ENCODE assay signal across 22 cellular contexts in the genomic region with DNA sequence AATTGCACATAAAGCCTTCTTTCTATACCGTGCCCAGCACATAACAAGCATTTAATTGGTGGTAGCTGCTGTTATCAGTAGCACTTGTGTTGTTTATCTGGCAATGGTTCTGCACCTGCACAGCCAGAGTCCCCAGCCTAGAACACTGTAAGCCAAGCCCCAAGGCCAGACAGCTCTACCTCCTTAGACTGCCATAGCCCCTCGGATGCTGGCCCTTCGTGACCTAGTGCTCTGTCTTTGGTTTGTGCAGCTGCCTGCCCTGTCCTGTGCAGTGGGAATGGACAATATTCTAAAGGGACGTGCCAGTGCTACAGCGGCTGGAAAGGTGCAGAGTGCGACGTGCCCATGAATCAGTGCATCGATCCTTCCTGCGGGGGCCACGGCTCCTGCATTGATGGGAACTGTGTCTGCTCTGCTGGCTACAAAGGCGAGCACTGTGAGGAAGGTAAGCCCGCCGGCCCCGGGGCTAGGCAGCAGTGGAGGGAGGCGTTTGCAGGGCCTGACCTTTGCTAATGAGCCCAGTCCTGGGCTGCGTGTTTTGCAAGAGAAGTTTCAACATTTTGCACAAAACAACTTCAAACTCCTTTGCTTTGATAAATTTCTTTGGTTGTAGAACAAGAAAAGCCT.
DNase-seq lines count a peak whose midpoint lies in the region; ATAC-seq, FAIRE-seq and TF ChIP-seq lines count a peak whose summit lies in the region.
"Had no signal": no experiment of that assay in that cellular context is flagged by ENCODE, and none has a peak within 500 bp of the region (broad histone marks: within the 10 kb centered on the region; RNA-seq: fewer than 3 reads in every experiment).

No MANE protein-coding gene starts in this region.

- no peak for ATAC-seq in activated CD8-positive, alpha-beta T cell treated with anti-CD3 and anti-CD28 coated beads for 36 hours
- ATAC-seq: activated T-cell treated with anti-CD3 and anti-CD28 coated beads, Interleukin-2, amount 50 U/mL, for 4 hours; esophagus mucosa; naive thymus-derived CD4-positive, alpha-beta T cell had no signal

- H3K9me3 ChIP-seq in H1 (ENCODE audit: insufficient read depth in 2 of 2, low read depth in 1 of 2, low read length in 1 of 2): no peaks in the 10 kb centered on the region
- H3K9me3 ChIP-seq in small intestine (ENCODE audit: control insufficient read depth, low read depth): no peaks in the 10 kb centered on the region
- H3K9me3 ChIP-seq: HAP-1 had no signal

- H3K9me3 Mint-ChIP-seq in activated CD8-positive, alpha-beta T cell treated with anti-CD3 and anti-CD28 coated beads for 36 hours: no peaks in the 10 kb centered on the region
- H3K9me3 Mint-ChIP-seq: activated CD4-positive, alpha-beta memory T cell treated with anti-CD3 and anti-CD28 coated beads, Interleukin-2, amount 10 ng/mL, durations not matched to agents 7 days and 5 days; activated naive CD4-positive, alpha-beta T cell treated with anti-CD3 and anti-CD28 coated beads, Interleukin-2, amount 50 U/mL, for 24 hours; activated T-cell treated with anti-CD3 and anti-CD28 coated beads, Interleukin-2, amount 50 U/mL, for 4 hours; type B pancreatic cell had no signal

- H3K27me3 Mint-ChIP-seq in activated CD8-positive, alpha-beta T cell treated with anti-CD3 and anti-CD28 coated beads for 36 hours: no peaks in the 10 kb centered on the region
- H3K27me3 Mint-ChIP-seq: activated naive CD4-positive, alpha-beta T cell treated with anti-CD3 and anti-CD28 coated beads, Interleukin-2, amount 50 U/mL, for 24 hours; CD4-positive, CD25-positive, alpha-beta regulatory T cell had no signal

- H3K79me1 ChIP-seq in H1 (ENCODE audit: low read depth, low read length): no peaks in the 10 kb centered on the region

- no peak overlapping the region for H3K27ac ChIP-seq in H1 (ENCODE audit: low read depth, low read length)
- no peak overlapping the region for H3K27ac ChIP-seq in small intestine (ENCODE audit: low read depth in 1 of 2, low read length in 1 of 2)
- H3K27ac ChIP-seq: RWPE1 had no signal

- H2BK15ac ChIP-seq in H1 (ENCODE audit: low read length): 0 out of 2 replicates have a peak overlapping the region, but pooled peaks have one; percentile 13

- peaks cover 3 to 7% (median 3%) of the 10 kb centered on the region in 4 experiments; a peak in 6 of 7 replicates for H3K4me1 ChIP-seq in H1 (replicated peaks in 1 of 4; ENCODE audit: control insufficient read depth in 3 of 4, insufficient read depth in 4 of 4, low read length in 3 of 4)
- H3K4me1 ChIP-seq in small intestine (ENCODE audit: control insufficient read depth in 2 of 2, insufficient read depth in 1 of 2, low read depth in 1 of 2, low read length in 1 of 2): no peaks in the 10 kb centered on the region

- H2AFZ ChIP-seq in H1 (ENCODE audit: low read length): peak overlapping the region; percentile 86

- DNase-seq in NOMO-1 (lab: John Stamatoyannopoulos, UW; ENCODE audit: unreplicated experiment in 2 of 2) (peak; percentile 7 to 8), NOMO-1 treated with DMSO at 0.1 percent for 48 hours (lab: John Stamatoyannopoulos, UW; ENCODE audit: unreplicated experiment) (no peak), NCI-H748 treated with DMSO at 0.1 percent for 48 hours (lab: John Stamatoyannopoulos, UW) (peak; percentile 68), H1 (ENCODE audit: low read depth in 1 of 2, low spot score in 2 of 2) (peak in 1 of 2 experiments; percentile 54), small intestine (peak; percentile 55), NCI-H128 (lab: John Stamatoyannopoulos, UW; ENCODE audit: unreplicated experiment) (no peak), GM13976 (ENCODE audit: low spot score) (no peak)
- DNase-seq in activated CD8-positive, alpha-beta T cell treated with anti-CD3 and anti-CD28 coated beads for 36 hours: no peak
- DNase-seq: ACHN; activated CD4-positive, alpha-beta memory T cell treated with anti-CD3 and anti-CD28 coated beads, Interleukin-2, amount 10 ng/mL, durations not matched to agents 7 days and 5 days; activated T-cell treated with anti-CD3 and anti-CD28 coated beads, Interleukin-2, amount 50 U/mL, for 4 hours; CD4-positive, CD25-positive, alpha-beta regulatory T cell; naive thymus-derived CD4-positive, alpha-beta T cell; NCI-H2107; stimulated activated naive CD4-positive, alpha-beta T cell had no signal

- no peak overlapping the region for H3K4ac ChIP-seq in H1 (replicated peaks; ENCODE audit: insufficient read length, low read depth, low read length)

- H2BK20ac ChIP-seq in H1 (ENCODE audit: low read length): peak overlapping the region; percentile 2; the same call in 1 of the 2 replicates

- peak overlapping the region; percentile 27 for H4K5ac ChIP-seq in H1 (ENCODE audit: insufficient read length, low read depth, low read length)

- 0 out of 2 replicates have a peak overlapping the region, but pooled peaks have one; percentile 2 for H2BK5ac ChIP-seq in H1 (ENCODE audit: low read depth, low read length)

- H4K8ac ChIP-seq in H1 (ENCODE audit: extremely low read depth, insufficient read depth, low read length): peak overlapping the region; percentile 90

- in situ Hi-C loops in GM13976 (cut with MboI; ENCODE audit: low sequenced_read_pairs, unreplicated experiment): loop anchor here (5.0 kb wide), 1 partner anchor 104 kb away; no protein-coding TSS in a partner anchor

- no peak for TF ChIP-seq EP300 in H1 (IDR thresholded peaks at IDR 0.05; ENCODE audit: borderline replicate concordance in 1 of 2, low read depth in 2 of 2, low read length in 2 of 2)

- H3K23me2 ChIP-seq in H1 (ENCODE audit: low read depth, low read length): no peaks in the 10 kb centered on the region

- no peak overlapping the region for H3K4me3 ChIP-seq in H1 (ENCODE audit: extremely low read depth in 1 of 4, insufficient read depth in 2 of 4, low read depth in 3 of 4, low read length in 4 of 4)
- no peak overlapping the region for H3K4me3 ChIP-seq in small intestine (ENCODE audit: low read depth in 1 of 2, low read length in 2 of 2)
- H3K4me3 ChIP-seq: HAP-1 had no signal

- peak overlapping the region; percentile 45; the same call in 1 of the 2 replicates for H2BK12ac ChIP-seq in H1 (ENCODE audit: low read depth, low read length)

- TF ChIP-seq CTCF in H1 (IDR thresholded peaks at IDR 0.05; ENCODE audit: control extremely low read depth in 1 of 3, insufficient read depth in 1 of 3, low read depth in 1 of 3, low read length in 3 of 3) (no peak), GM13976 (IDR thresholded peaks at IDR 0.05; ENCODE audit: borderline replicate concordance, control extremely low read depth, extremely low read depth, insufficient read depth, missing control alignments) (no peak)
- no peak for TF ChIP-seq CTCF in activated CD8-positive, alpha-beta T cell treated with anti-CD3 and anti-CD28 coated beads for 36 hours (IDR thresholded peaks at IDR 0.05)

- H3K36me3 ChIP-seq in H1 (ENCODE audit: control insufficient read depth in 2 of 4, insufficient read depth in 4 of 4, low read length in 3 of 4): no peaks in the 10 kb centered on the region
- no peaks in the 10 kb centered on the region for H3K36me3 ChIP-seq in small intestine (ENCODE audit: control insufficient read depth in 2 of 2, insufficient read depth in 2 of 2, low read length in 2 of 2)
- H3K36me3 ChIP-seq: HAP-1 had no signal

- H3K27ac Mint-ChIP-seq in activated CD8-positive, alpha-beta T cell treated with anti-CD3 and anti-CD28 coated beads for 36 hours: no peak overlapping the region
- H3K27ac Mint-ChIP-seq: activated CD4-positive, alpha-beta memory T cell treated with anti-CD3 and anti-CD28 coated beads, Interleukin-2, amount 10 ng/mL, durations not matched to agents 7 days and 5 days; activated naive CD4-positive, alpha-beta T cell treated with anti-CD3 and anti-CD28 coated beads, Interleukin-2, amount 50 U/mL, for 24 hours; naive thymus-derived CD4-positive, alpha-beta T cell; type B pancreatic cell had no signal

- no peaks in the 10 kb centered on the region for H3K4me1 Mint-ChIP-seq in activated CD8-positive, alpha-beta T cell treated with anti-CD3 and anti-CD28 coated beads for 36 hours (ENCODE audit: low read depth)
- H3K4me1 Mint-ChIP-seq: activated CD4-positive, alpha-beta memory T cell treated with anti-CD3 and anti-CD28 coated beads, Interleukin-2, amount 10 ng/mL, durations not matched to agents 7 days and 5 days; activated naive CD4-positive, alpha-beta T cell treated with anti-CD3 and anti-CD28 coated beads, Interleukin-2, amount 50 U/mL, for 24 hours; CD4-positive, CD25-positive, alpha-beta regulatory T cell had no signal

- no peak for TF ChIP-seq RAD21 in H1 (IDR thresholded peaks at IDR 0.05 in 1 of 2, conservative IDR thresholded peaks at IDR 0.05 in 1 of 2; ENCODE audit: low read depth in 2 of 2, low read length in 2 of 2)

- no peak overlapping the region for H2BK120ac ChIP-seq in H1 (replicated peaks; ENCODE audit: low read depth, low read length)

- no peak overlapping the region for H3K4me3 Mint-ChIP-seq in activated CD8-positive, alpha-beta T cell treated with anti-CD3 and anti-CD28 coated beads for 36 hours
- H3K4me3 Mint-ChIP-seq: activated CD4-positive, alpha-beta memory T cell treated with anti-CD3 and anti-CD28 coated beads, Interleukin-2, amount 10 ng/mL, durations not matched to agents 7 days and 5 days; activated naive CD4-positive, alpha-beta T cell treated with anti-CD3 and anti-CD28 coated beads, Interleukin-2, amount 50 U/mL, for 24 hours; activated T-cell treated with anti-CD3 and anti-CD28 coated beads, Interleukin-2, amount 50 U/mL, for 4 hours; brain; CD4-positive, CD25-positive, alpha-beta regulatory T cell; naive thymus-derived CD4-positive, alpha-beta T cell; type B pancreatic cell had no signal

- no peak overlapping the region for H2AK5ac ChIP-seq in H1 (ENCODE audit: low read depth, low read length)

- TF ChIP-seq POLR2A in H1 (IDR thresholded peaks at IDR 0.05; ENCODE audit: control extremely low read depth in 1 of 2, low read depth in 2 of 2, low read length in 2 of 2): no peak

- no peak overlapping the region for H3K23ac ChIP-seq in H1 (ENCODE audit: insufficient read length)

- no peak overlapping the region; a peak in 1 of 7 replicates for H3K9ac ChIP-seq in H1 (replicated peaks in 1 of 4; ENCODE audit: extremely low read depth in 1 of 4, low read depth in 3 of 4, low read length in 3 of 4)

- no peak for FAIRE-seq in H1 (lab: Jason Lieb, UNC)
- no peak for FAIRE-seq in small intestine (lab: Jason Lieb, UNC)
- FAIRE-seq: HTR-8/SVneo had no signal

- intact Hi-C loops in activated CD8-positive, alpha-beta T cell treated with anti-CD3 and anti-CD28 coated beads for 36 hours (cut with micrococcal nuclease): no loop called here

- peak overlapping the region; percentile 3; the same call in 1 of the 2 replicates for H3K18ac ChIP-seq in H1 (ENCODE audit: extremely low read depth, low read length)

- CTCF ChIA-PET in H1 (lab: Charles Lee; ENCODE audit: partially characterized antibody): interaction anchor here (0.8 to 5.0 kb wide), 7 partner anchors 11 to 101 kb away, joined by 3 to 38 read pairs (median 5); no protein-coding TSS in a partner anchor
- CTCF ChIA-PET in activated CD8-positive, alpha-beta T cell treated with anti-CD3 and anti-CD28 coated beads for 36 hours (lab: Charles Lee): interaction anchor here (1.0 kb wide), 1 partner anchor 101 kb away, joined by 4 read pairs; no protein-coding TSS in a partner anchor

- no peak overlapping the region for H3K56ac ChIP-seq in H1 (replicated peaks; ENCODE audit: insufficient read length, low read depth, low read length)

- 59% methylated on average over 16 of the region's 16 CpGs; no CpG with 5 or more reads in 1 of the 2 experiments for WGBS in H1 (ENCODE audit: extremely low coverage in 1 of 2, insufficient coverage in 1 of 2, insufficient read length in 1 of 2, insufficient replicate concordance in 2 of 2, low coverage in 1 of 2, low lambda C conversion rate in 2 of 2, missing lambda C conversion rate in 1 of 2), 2 experiments
- 40 to 58% (median 48%) methylated on average over 16 of the region's 16 CpGs for WGBS in small intestine, 3 donors

- H3K36me3 Mint-ChIP-seq in activated CD8-positive, alpha-beta T cell treated with anti-CD3 and anti-CD28 coated beads for 36 hours (ENCODE audit: low read depth): no peaks in the 10 kb centered on the region
- H3K36me3 Mint-ChIP-seq: activated naive CD4-positive, alpha-beta T cell treated with anti-CD3 and anti-CD28 coated beads, Interleukin-2, amount 50 U/mL, for 24 hours; brain; CD4-positive, CD25-positive, alpha-beta regulatory T cell; naive thymus-derived CD4-positive, alpha-beta T cell had no signal

- no peaks in the 10 kb centered on the region for H3K27me3 ChIP-seq in H1 (replicated peaks in 1 of 4; ENCODE audit: control insufficient read depth in 3 of 4, extremely low read depth in 1 of 4, insufficient read depth in 3 of 4, low read length in 3 of 4)
- H3K27me3 ChIP-seq in small intestine (ENCODE audit: control insufficient read depth in 2 of 2, insufficient read depth in 2 of 2, low read length in 2 of 2): no peaks in the 10 kb centered on the region

- peak overlapping the region; percentile 31 to 55 for H3K4me2 ChIP-seq in H1 (ENCODE audit: insufficient read depth in 1 of 2, low read depth in 2 of 2, low read length in 2 of 2)

- no peaks in the 10 kb centered on the region for H3K79me2 ChIP-seq in H1 (ENCODE audit: control insufficient read depth in 1 of 2, insufficient read depth in 2 of 2, low read length in 2 of 2)

- no peak overlapping the region for H4K91ac ChIP-seq in H1 (replicated peaks; ENCODE audit: insufficient read length, low read length)

- H3K14ac ChIP-seq in H1 (ENCODE audit: insufficient read length): no peak overlapping the region

- POLR2A ChIA-PET in H1 (lab: Charles Lee; ENCODE audit: partially characterized antibody): no interaction called here
- POLR2A ChIA-PET in activated CD8-positive, alpha-beta T cell treated with anti-CD3 and anti-CD28 coated beads for 36 hours (lab: Charles Lee): no interaction called here

- H4K20me1 ChIP-seq in H1 (replicated peaks in 1 of 2; ENCODE audit: control insufficient read depth in 1 of 2, insufficient read depth in 2 of 2, low read length in 2 of 2): no peaks in the 10 kb centered on the region

Comparison
In these comparisons a context has a peak if more than half of its experiments do, and no peak if none do; other contexts are left out.
1. DNase-seq: peak in NOMO-1 (2 of 2), NCI-H748 treated with DMSO at 0.1 percent for 48 hours (single experiment) and small intestine (single experiment); none in NOMO-1 treated with DMSO at 0.1 percent for 48 hours (single experiment), NCI-H128 (single experiment), GM13976 (single experiment) and activated CD8-positive, alpha-beta T cell treated with anti-CD3 and anti-CD28 coated beads for 36 hours (single experiment).